Comparison of ENCODE assay signal across 8 cellular contexts in the genomic region with DNA sequence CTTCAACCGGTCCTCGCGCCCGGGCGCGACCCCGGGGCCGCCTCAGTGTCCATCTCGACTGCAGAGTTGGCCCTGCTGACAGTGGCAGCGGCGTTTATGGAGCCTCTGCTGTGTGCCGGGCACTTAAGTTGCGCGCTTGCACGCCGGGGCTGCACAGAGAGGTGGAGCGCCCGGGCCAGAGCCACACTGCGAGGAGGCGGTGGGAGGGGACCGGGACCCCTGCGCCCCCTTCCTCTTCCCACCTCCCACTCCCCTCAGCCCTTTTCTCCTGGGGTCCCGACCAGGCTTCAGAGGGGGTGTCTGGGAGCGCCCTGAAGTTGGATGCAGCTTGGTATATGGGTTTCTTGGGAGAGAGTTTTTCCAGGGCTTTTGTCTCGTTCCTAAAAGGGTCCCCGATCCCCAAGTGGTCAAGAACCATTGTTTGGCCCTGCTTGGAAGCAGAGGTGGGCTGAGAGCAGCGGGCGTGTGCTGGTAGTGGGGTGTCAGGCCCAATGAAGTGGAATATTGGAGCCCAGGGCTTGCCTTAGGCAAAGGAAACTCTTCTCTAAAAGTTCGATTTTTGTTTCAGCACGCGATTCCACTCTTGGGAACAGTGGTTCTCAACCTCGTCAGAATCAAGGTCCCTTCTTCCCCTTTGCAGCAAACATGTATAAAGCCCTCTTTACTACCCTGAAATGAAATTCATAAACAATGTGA. TPM values are rescaled to one million over a fixed set of nuclear protein-coding genes. Genes with fewer than 3 reads are reported as not detected.
A peak's percentile ranks its signal among the peaks of the same experiment; 100 is the strongest.
DNase-seq lines count a peak whose midpoint lies in the region; ATAC-seq and TF ChIP-seq lines count a peak whose summit lies in the region.

No MANE protein-coding gene starts in this region.

- peaks cover 6% of the 10 kb centered on the region for H3K36me3 Mint-ChIP-seq in effector memory CD8-positive, alpha-beta T cell (ENCODE audit: insufficient read depth)
- H3K36me3 Mint-ChIP-seq in naive B cell = no peaks in the 10 kb centered on the region

- H3K9me3 Mint-ChIP-seq in effector memory CD8-positive, alpha-beta T cell = no peaks in the 10 kb centered on the region
- H3K9me3 Mint-ChIP-seq in naive B cell = no peaks in the 10 kb centered on the region

- H3K27ac Mint-ChIP-seq in effector memory CD8-positive, alpha-beta T cell = peak overlapping the region; percentile 64 to 82
- peak overlapping the region; percentile 14 to 85 (median 70) for H3K27ac Mint-ChIP-seq in naive B cell

- H3K27me3 Mint-ChIP-seq in effector memory CD8-positive, alpha-beta T cell = peaks cover 0 to 26% of the 10 kb centered on the region in 2 donors
- peaks cover 0 to 8% (median 8%) of the 10 kb centered on the region in 3 donors for H3K27me3 Mint-ChIP-seq in naive B cell

- H3K4me3 ChIP-seq in GM06990 (replicated peaks; ENCODE audit: low read depth, low read length) = peak overlapping the region; percentile 90

- peak overlapping the region; percentile 78 to 91 for H3K4me3 Mint-ChIP-seq in effector memory CD8-positive, alpha-beta T cell
- H3K4me3 Mint-ChIP-seq in naive B cell = peak overlapping the region; percentile 81 to 95 (median 88)

- no peaks in the 10 kb centered on the region for H3K27me3 ChIP-seq in GM06990 (replicated peaks; ENCODE audit: control insufficient read depth, insufficient read depth, low read length)

- no peak for TF ChIP-seq CTCF in GM06990 (IDR thresholded peaks at IDR 0.05; ENCODE audit: insufficient read depth, low read length, poor library complexity, severe bottlenecking)

- peak; percentile 17 for ATAC-seq in GM21786 (IDR thresholded peaks at IDR 0.05; ENCODE audit: unreplicated experiment)
- no peak for ATAC-seq in effector memory CD8-positive, alpha-beta T cell (replicated peaks)
- ATAC-seq in naive B cell (ENCODE audit: low read depth in 2 of 2) = peak; percentile 33 to 42

- no peaks in the 10 kb centered on the region; the same call in none of the 2 replicates for H3K36me3 ChIP-seq in GM06990 (ENCODE audit: control insufficient read depth, insufficient read depth, low read length)

- DNase-seq in GM06990 (ENCODE audit: extremely low read depth, insufficient read length) = no peak
- DNase-seq in OCI-M1 (lab: John Stamatoyannopoulos, UW) = peak; percentile 13
- DNase-seq in effector memory CD8-positive, alpha-beta T cell = peak in 1 of 3 experiments; percentile 6
- no peak for DNase-seq in naive B cell
- no peak for DNase-seq in C1 segment of cervical spinal cord (lab: John Stamatoyannopoulos, UW)
- DNase-seq in OCI-M2 (lab: John Stamatoyannopoulos, UW; ENCODE audit: unreplicated experiment) = no peak
- DNase-seq in NCI-H2081 (lab: John Stamatoyannopoulos, UW) = no peak

- peaks cover 9 to 12% of the 10 kb centered on the region in 2 donors for H3K4me1 Mint-ChIP-seq in effector memory CD8-positive, alpha-beta T cell (ENCODE audit: low read depth in 2 of 2)
- H3K4me1 Mint-ChIP-seq in naive B cell = peaks cover 12 to 16% (median 13%) of the 10 kb centered on the region in 3 donors

RNA-seq across cellular contexts. Expression of gene MRTFB, which starts 0.6 kb away (rescaled TPM):
- 10 to 100 TPM in 1 of 6 donors, 1 to 10 TPM in 4, under 1 TPM in 1; 0.45 to 10.6 (median 8.2) TPM for polyA plus RNA-seq in naive B cell (ENCODE audit: low read depth in 6 of 6)
